Comparison of ENCODE assay signal across 11 cellular contexts in the genomic region with DNA sequence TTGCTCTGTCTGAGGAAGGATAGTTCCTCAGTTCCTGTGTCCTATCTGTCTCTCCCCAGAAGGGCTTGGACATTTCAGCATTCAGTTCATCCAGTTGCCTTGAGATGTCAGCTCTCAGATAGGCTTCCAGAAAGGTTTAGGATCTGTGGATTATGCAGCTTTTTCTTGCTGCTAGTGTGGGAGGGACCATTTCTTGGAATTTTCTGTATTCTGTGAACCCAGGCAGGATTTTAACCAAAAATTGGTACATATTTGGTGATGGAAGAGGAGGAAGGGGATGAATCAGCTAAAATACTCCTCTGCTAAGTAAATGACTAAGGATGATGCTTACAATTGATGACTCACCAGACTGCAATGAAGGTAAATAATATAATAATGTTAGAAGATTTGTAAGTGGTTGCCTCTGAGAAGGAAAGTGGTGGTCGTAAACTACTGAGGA. TPM values are rescaled to one million over a fixed set of nuclear protein-coding genes. Genes with fewer than 3 reads are reported as not detected.
DNase-seq lines count a peak whose midpoint lies in the region; ATAC-seq, FAIRE-seq and TF ChIP-seq lines count a peak whose summit lies in the region.
"Had no signal": no experiment of that assay in that cellular context is flagged by ENCODE, and none has a peak within 500 bp of the region (broad histone marks: within the 10 kb centered on the region; RNA-seq: fewer than 3 reads in every experiment).

No MANE protein-coding gene starts in this region.

- no peaks in the 10 kb centered on the region for H3K27me3 ChIP-seq in astrocyte (ENCODE audit: insufficient read depth, low read length)
- H3K27me3 ChIP-seq in kidney epithelial cell (ENCODE audit: control insufficient read depth, insufficient read depth, low read length): no peaks in the 10 kb centered on the region
- no peaks in the 10 kb centered on the region for H3K27me3 ChIP-seq in BE2C

- peak; percentile 94 for FAIRE-seq in astrocyte (lab: Jason Lieb, UNC)

- H2AFZ ChIP-seq in astrocyte (ENCODE audit: low read depth, low read length): peak overlapping the region; percentile 30

- no peak for ATAC-seq in activated CD8-positive, alpha-beta memory T cell treated with anti-CD3 and anti-CD28 coated beads, Interleukin-2, amount 10 ng/mL, durations not matched to agents 7 days and 5 days
- ATAC-seq: psoas muscle had no signal

- no peaks in the 10 kb centered on the region for H3K27me3 Mint-ChIP-seq in astrocyte (ENCODE audit: low read depth, unreplicated experiment)
- no peaks in the 10 kb centered on the region for H3K27me3 Mint-ChIP-seq in activated CD8-positive, alpha-beta memory T cell treated with anti-CD3 and anti-CD28 coated beads, Interleukin-2, amount 10 ng/mL, durations not matched to agents 7 days and 5 days

- H3K27ac ChIP-seq in astrocyte (ENCODE audit: low read depth, low read length): peak overlapping the region; percentile 98
- H3K27ac ChIP-seq: psoas muscle had no signal

- CTCF ChIA-PET in activated CD8-positive, alpha-beta memory T cell treated with anti-CD3 and anti-CD28 coated beads, Interleukin-2, amount 10 ng/mL, durations not matched to agents 7 days and 5 days (lab: Charles Lee): no interaction called here

- H3K4me3 ChIP-seq in astrocyte (ENCODE audit: insufficient read depth, low read depth, low read length) (peak overlapping the region; percentile 20), kidney epithelial cell (ENCODE audit: low read depth, low read length) (no peak overlapping the region), BE2C (ENCODE audit: low read depth, low read length) (no peak overlapping the region)
- H3K4me3 ChIP-seq: psoas muscle had no signal

- peaks cover 21% of the 10 kb centered on the region for H3K4me1 Mint-ChIP-seq in astrocyte (ENCODE audit: low read depth, unreplicated experiment)
- H3K4me1 Mint-ChIP-seq in activated CD8-positive, alpha-beta memory T cell treated with anti-CD3 and anti-CD28 coated beads, Interleukin-2, amount 10 ng/mL, durations not matched to agents 7 days and 5 days: no peaks in the 10 kb centered on the region

- peak overlapping the region; percentile 84 for H3K9ac ChIP-seq in astrocyte (ENCODE audit: low read length)

- H3K9me3 ChIP-seq in astrocyte (ENCODE audit: insufficient read depth, low read depth, low read length) (no peaks in the 10 kb centered on the region), BE2C (no peaks in the 10 kb centered on the region)
- H3K9me3 ChIP-seq: psoas muscle had no signal

- H3K36me3 ChIP-seq in astrocyte (ENCODE audit: insufficient read depth, low read length): no peaks in the 10 kb centered on the region
- H3K36me3 ChIP-seq in kidney epithelial cell (ENCODE audit: control insufficient read depth, insufficient read depth, low read length): no peaks in the 10 kb centered on the region
- H3K36me3 ChIP-seq in BE2C: no peaks in the 10 kb centered on the region

- TF ChIP-seq CTCF in astrocyte (IDR thresholded peaks at IDR 0.05; ENCODE audit: insufficient read depth, low read depth, low read length): no peak
- TF ChIP-seq CTCF in kidney epithelial cell (IDR thresholded peaks at IDR 0.05; ENCODE audit: insufficient read depth, low read length, poor library complexity, severe bottlenecking): no peak
- no peak for TF ChIP-seq CTCF in BE2C (IDR thresholded peaks at IDR 0.05; ENCODE audit: low read depth, low read length)

- no peak overlapping the region for H3K4me3 Mint-ChIP-seq in astrocyte (ENCODE audit: unreplicated experiment)
- no peak overlapping the region for H3K4me3 Mint-ChIP-seq in activated CD8-positive, alpha-beta memory T cell treated with anti-CD3 and anti-CD28 coated beads, Interleukin-2, amount 10 ng/mL, durations not matched to agents 7 days and 5 days

- peak overlapping the region; percentile 76 for H3K4me2 ChIP-seq in astrocyte (ENCODE audit: low read length)

- H3K27ac Mint-ChIP-seq in astrocyte (ENCODE audit: unreplicated experiment): no peak overlapping the region
- no peak overlapping the region for H3K27ac Mint-ChIP-seq in activated CD8-positive, alpha-beta memory T cell treated with anti-CD3 and anti-CD28 coated beads, Interleukin-2, amount 10 ng/mL, durations not matched to agents 7 days and 5 days

- H3K79me2 ChIP-seq in astrocyte (ENCODE audit: insufficient read depth, low read length): no peaks in the 10 kb centered on the region

- H3K9me3 Mint-ChIP-seq in astrocyte (ENCODE audit: unreplicated experiment): peaks cover 2% of the 10 kb centered on the region
- no peaks in the 10 kb centered on the region for H3K9me3 Mint-ChIP-seq in activated CD8-positive, alpha-beta memory T cell treated with anti-CD3 and anti-CD28 coated beads, Interleukin-2, amount 10 ng/mL, durations not matched to agents 7 days and 5 days (ENCODE audit: low read depth)

- H3K4me1 ChIP-seq in astrocyte (ENCODE audit: insufficient read depth, low read length) (peaks cover 26% of the 10 kb centered on the region), BE2C (no peaks in the 10 kb centered on the region)
- H3K4me1 ChIP-seq: psoas muscle had no signal

- DNase-seq in AG08396 (ENCODE audit: low spot score) (peak; percentile 40), HPDE6-E6E7 (ENCODE audit: extremely low spot score) (peak; percentile 53), astrocyte (ENCODE audit: low read depth) (peak; percentile 97), kidney epithelial cell (ENCODE audit: low read depth) (peak; percentile 71), NCI-H2227 (lab: John Stamatoyannopoulos, UW; ENCODE audit: unreplicated experiment) (no peak), NCI-H524 treated with DMSO at 0.1 percent for 48 hours (lab: John Stamatoyannopoulos, UW) (no peak), BE2C (no peak)
- no peak for DNase-seq in activated CD8-positive, alpha-beta memory T cell treated with anti-CD3 and anti-CD28 coated beads, Interleukin-2, amount 10 ng/mL, durations not matched to agents 7 days and 5 days
- DNase-seq: activated naive CD4-positive, alpha-beta T cell; effector CD8-positive, alpha-beta T cell; psoas muscle had no signal

- H4K20me1 ChIP-seq in astrocyte (ENCODE audit: insufficient read depth, low read length): no peaks in the 10 kb centered on the region

- H3K36me3 Mint-ChIP-seq in astrocyte (ENCODE audit: low read depth, unreplicated experiment): no peaks in the 10 kb centered on the region
- no peaks in the 10 kb centered on the region for H3K36me3 Mint-ChIP-seq in activated CD8-positive, alpha-beta memory T cell treated with anti-CD3 and anti-CD28 coated beads, Interleukin-2, amount 10 ng/mL, durations not matched to agents 7 days and 5 days

RNA-seq across cellular contexts. Expression of gene DOCK10, which starts 58.6 kb away (rescaled TPM):
- total RNA-seq in astrocyte: 6.3 and 7.7 TPM in 2 replicates
- 1.2 and 5.0 TPM in 2 replicates for total RNA-seq in kidney epithelial cell
- 100 to 1,000 TPM; 251 to 271 TPM for total RNA-seq in activated CD8-positive, alpha-beta memory T cell treated with anti-CD3 and anti-CD28 coated beads, Interleukin-2, amount 10 ng/mL, durations not matched to agents 7 days and 5 days
- 0.52 TPM for polyA plus RNA-seq in BE2C (2012; ENCODE audit: insufficient read depth, insufficient read length, low read depth)

Comparison
In these comparisons a context has a peak if more than half of its experiments do, and no peak if none do; other contexts are left out.
1. DNase-seq: peak in AG08396 (single experiment), HPDE6-E6E7 (single experiment), astrocyte (single experiment) and kidney epithelial cell (single experiment); none in NCI-H2227 (single experiment), NCI-H524 treated with DMSO at 0.1 percent for 48 hours (single experiment), activated CD8-positive, alpha-beta memory T cell treated with anti-CD3 and anti-CD28 coated beads, Interleukin-2, amount 10 ng/mL, durations not matched to agents 7 days and 5 days (single experiment) and BE2C (single experiment).
2. RNA of gene DOCK10, which starts 58.6 kb away (total RNA-seq): 251 to 271 TPM in activated CD8-positive, alpha-beta memory T cell treated with anti-CD3 and anti-CD28 coated beads, Interleukin-2, amount 10 ng/mL, durations not matched to agents 7 days and 5 days; 6.3 to 7.7 TPM in astrocyte and 1.2 to 5.0 TPM in kidney epithelial cell; every median in the first group is over 10 times any median in the second.